1 cellular context compared by ENCODE assay signal in genomic region chr19:38701455-38702063, GRCh38.
TF ChIP-seq lines count a peak whose summit lies in the region.

No MANE protein-coding gene starts in this region.

TF ChIP-seq in IMR-90, 13 proteins besides CTCF, POLR2A, EP300 and RAD21 (continued from another document):
- TF ChIP-seq ELK1 (IDR thresholded peaks at IDR 0.05; ENCODE audit: borderline replicate concordance, low read depth, low read length): no peak
- TF ChIP-seq RFX5 (IDR thresholded peaks at IDR 0.05; ENCODE audit: low read depth, low read length): no peak
- TF ChIP-seq MAZ (IDR thresholded peaks at IDR 0.05; ENCODE audit: borderline replicate concordance, low read depth, low read length): no peak
- TF ChIP-seq CHD1 (IDR thresholded peaks at IDR 0.05; ENCODE audit: low read depth, low read length): no peak
- no peak for TF ChIP-seq SMC3 (IDR thresholded peaks at IDR 0.05; ENCODE audit: low read depth, low read length)
- no peak for TF ChIP-seq NFE2L2 (IDR thresholded peaks at IDR 0.05; ENCODE audit: low read depth, low read length)
